Comparison of ENCODE assay signal across 24 cellular contexts in genomic region chr14:66600416-66600815, GRCh38.
A peak's percentile ranks its signal among the peaks of the same experiment; 100 is the strongest.
DNase-seq lines count a peak whose midpoint lies in the region; ATAC-seq, FAIRE-seq and TF ChIP-seq lines count a peak whose summit lies in the region.
"Had no signal": no experiment of that assay in that cellular context is flagged by ENCODE, and none has a peak within 500 bp of the region (broad histone marks: within the 10 kb centered on the region; RNA-seq: fewer than 3 reads in every experiment).

No MANE protein-coding gene starts in this region.

- CTCF ChIA-PET in MCF 10A (lab: Yijun Ruan, JAX): interaction anchor here (0.5 to 1.3 kb wide), 4 partner anchors 116 to 520 kb away, joined by 3 read pairs; no protein-coding TSS in a partner anchor

- H3K4me3 ChIP-seq in breast epithelium (no peak overlapping the region), astrocyte (ENCODE audit: insufficient read depth, low read depth, low read length) (no peak overlapping the region), colonic mucosa (no peak overlapping the region)
- H3K4me3 ChIP-seq: psoas muscle, SJCRH30, spleen, uterus had no signal

- H3K4me1 ChIP-seq in breast epithelium: no peaks in the 10 kb centered on the region
- no peaks in the 10 kb centered on the region for H3K4me1 ChIP-seq in astrocyte (ENCODE audit: insufficient read depth, low read length)
- no peaks in the 10 kb centered on the region for H3K4me1 ChIP-seq in colonic mucosa
- H3K4me1 ChIP-seq: psoas muscle, SJCRH30, spleen, uterus had no signal

- H3K36me3 Mint-ChIP-seq in MCF 10A (ENCODE audit: insufficient read depth, unreplicated experiment) (peaks cover 1% of the 10 kb centered on the region), astrocyte (ENCODE audit: low read depth, unreplicated experiment) (no peaks in the 10 kb centered on the region)

- POLR2A ChIA-PET in MCF 10A (lab: Yijun Ruan, JAX): interaction anchor here (0.6 to 1.0 kb wide), 3 partner anchors 11 to 93 kb away, joined by 3 to 5 read pairs (median 4); no protein-coding TSS in a partner anchor

- H2AFZ ChIP-seq in astrocyte (ENCODE audit: low read depth, low read length): no peak overlapping the region

- H3K9me3 ChIP-seq in breast epithelium (peaks cover 18 to 33% of the 10 kb centered on the region in 2 donors), astrocyte (ENCODE audit: insufficient read depth, low read depth, low read length) (no peaks in the 10 kb centered on the region), colonic mucosa (no peaks in the 10 kb centered on the region)
- H3K9me3 ChIP-seq: SJCRH30, uterus had no signal

- no peak for TF ChIP-seq POLR2A in breast epithelium (IDR thresholded peaks at IDR 0.05)

- no peak overlapping the region for H3K4me2 ChIP-seq in astrocyte (ENCODE audit: low read length)

- H3K36me3 ChIP-seq in breast epithelium: no peaks in the 10 kb centered on the region
- H3K36me3 ChIP-seq in astrocyte (ENCODE audit: insufficient read depth, low read length): no peaks in the 10 kb centered on the region
- H3K36me3 ChIP-seq in colonic mucosa: no peaks in the 10 kb centered on the region
- H3K36me3 ChIP-seq: SJCRH30, spleen, uterus had no signal

- H3K27me3 ChIP-seq in breast epithelium (no peaks in the 10 kb centered on the region), astrocyte (ENCODE audit: insufficient read depth, low read length) (no peaks in the 10 kb centered on the region), colonic mucosa (no peaks in the 10 kb centered on the region)
- H3K27me3 ChIP-seq: SJCRH30, spleen, uterus had no signal

- H3K4me1 Mint-ChIP-seq in MCF 10A (ENCODE audit: insufficient read depth, unreplicated experiment): peaks cover 8% of the 10 kb centered on the region
- peaks cover 4% of the 10 kb centered on the region for H3K4me1 Mint-ChIP-seq in astrocyte (ENCODE audit: low read depth, unreplicated experiment)
- H3K4me1 Mint-ChIP-seq: endodermal cell had no signal

- H3K9ac ChIP-seq in astrocyte (ENCODE audit: low read length): no peak overlapping the region
- H3K9ac ChIP-seq in colonic mucosa (ENCODE audit: low read depth in 2 of 2, low read length in 2 of 2): no peak overlapping the region

- intact Hi-C loops in MCF 10A (cut with micrococcal nuclease): no loop called here
- intact Hi-C loops in breast epithelium (cut with DNase I; ENCODE audit: low total_unique reads): no loop called here
- intact Hi-C loops in colonic mucosa (cut with DNase I): no loop called here

- H3K27me3 Mint-ChIP-seq in MCF 10A (ENCODE audit: insufficient read depth, unreplicated experiment): no peaks in the 10 kb centered on the region
- no peaks in the 10 kb centered on the region for H3K27me3 Mint-ChIP-seq in astrocyte (ENCODE audit: low read depth, unreplicated experiment)
- H3K27me3 Mint-ChIP-seq: activated B cell treated with CpG ODN at 0.5 μM for 24 hours; activated CD4-positive, alpha-beta memory T cell treated with anti-CD3 and anti-CD28 coated beads for 36 hours had no signal

- H3K79me2 ChIP-seq in astrocyte (ENCODE audit: insufficient read depth, low read length): no peaks in the 10 kb centered on the region

- FAIRE-seq in astrocyte (lab: Jason Lieb, UNC) (peak; percentile 52), urothelium cell line (lab: Jason Lieb, UNC) (peak; percentile 86)

- DNase-seq in MCF 10A (ENCODE audit: unreplicated experiment) (peak; percentile 58), breast epithelium (ENCODE audit: low spot score in 2 of 2) (no peak), astrocyte (ENCODE audit: low read depth) (peak; percentile 70), fibroblast of peridontal ligament (ENCODE audit: extremely low read depth) (peak; percentile 10), urothelium cell line (ENCODE audit: low spot score) (no peak), colonic mucosa (no peak), NCI-H2171 treated with DMSO at 0.1 percent for 48 hours (lab: John Stamatoyannopoulos, UW) (no peak)
- DNase-seq: 8988T; activated B cell treated with CpG ODN at 0.5 μM for 24 hours; activated CD4-positive, alpha-beta memory T cell treated with anti-CD3 and anti-CD28 coated beads for 36 hours; activated gamma-delta T cell treated with Interleukin-2 at 50 U/mL for 16 hours; activated T-cell treated with anti-CD3 and anti-CD28 coated beads for 4 hours; amygdala; C1 segment of cervical spinal cord; DMS 273 treated with DMSO at 0.1 percent for 48 hours; endodermal cell; KBM-7; NCI-H1105; psoas muscle; SJCRH30; spleen; T-helper 2 cell; uterus had no signal

- TF ChIP-seq CTCF in MCF 10A (IDR thresholded peaks at IDR 0.05; ENCODE audit: unreplicated experiment) (no peak), breast epithelium (IDR thresholded peaks at IDR 0.05) (no peak), astrocyte (IDR thresholded peaks at IDR 0.05; ENCODE audit: insufficient read depth, low read depth, low read length) (no peak), colonic mucosa (IDR thresholded peaks at IDR 0.05) (no peak)

- no peaks in the 10 kb centered on the region for H3K9me3 Mint-ChIP-seq in MCF 10A (ENCODE audit: unreplicated experiment)
- H3K9me3 Mint-ChIP-seq in astrocyte (ENCODE audit: unreplicated experiment): no peaks in the 10 kb centered on the region
- H3K9me3 Mint-ChIP-seq: activated B cell treated with CpG ODN at 0.5 μM for 24 hours had no signal

- no peak for ATAC-seq in HG03439 (IDR thresholded peaks at IDR 0.05; ENCODE audit: unreplicated experiment)
- ATAC-seq: psoas muscle had no signal

- BruUV-seq in MCF 10A (replicated peaks; lab: Mats Ljungman, UMichigan): no TSS peak

- H3K4me3 Mint-ChIP-seq in MCF 10A (ENCODE audit: unreplicated experiment) (no peak overlapping the region), astrocyte (ENCODE audit: unreplicated experiment) (no peak overlapping the region)
- H3K4me3 Mint-ChIP-seq: activated B cell treated with CpG ODN at 0.5 μM for 24 hours; activated CD4-positive, alpha-beta memory T cell treated with anti-CD3 and anti-CD28 coated beads for 36 hours; endodermal cell had no signal

- no peak overlapping the region for H3K27ac ChIP-seq in breast epithelium
- H3K27ac ChIP-seq in astrocyte (ENCODE audit: low read depth, low read length): no peak overlapping the region
- H3K27ac ChIP-seq in colonic mucosa: no peak overlapping the region
- H3K27ac ChIP-seq: psoas muscle, SJCRH30, spleen, uterus had no signal

- H4K20me1 ChIP-seq in astrocyte (ENCODE audit: insufficient read depth, low read length): no peaks in the 10 kb centered on the region

- H3K27ac Mint-ChIP-seq in MCF 10A (ENCODE audit: low read depth, unreplicated experiment): no peak overlapping the region
- H3K27ac Mint-ChIP-seq in astrocyte (ENCODE audit: unreplicated experiment): no peak overlapping the region
- H3K27ac Mint-ChIP-seq: activated B cell treated with CpG ODN at 0.5 μM for 24 hours; activated CD4-positive, alpha-beta memory T cell treated with anti-CD3 and anti-CD28 coated beads for 36 hours; endodermal cell had no signal

Comparison
In these comparisons a context has a peak if more than half of its experiments do, and no peak if none do; other contexts are left out.
1. DNase-seq: peak in MCF 10A (single experiment), astrocyte (single experiment) and fibroblast of peridontal ligament (single experiment); none in breast epithelium (0 of 2), urothelium cell line (single experiment), colonic mucosa (single experiment) and NCI-H2171 treated with DMSO at 0.1 percent for 48 hours (single experiment).